In genomic region chr2:69931832-69932595, GRCh38 we compare ENCODE assay signal across 16 cellular contexts. TPM values are rescaled to one million over a fixed set of nuclear protein-coding genes. Genes with fewer than 3 reads are reported as not detected.
DNase-seq lines count a peak whose midpoint lies in the region; ATAC-seq and TF ChIP-seq lines count a peak whose summit lies in the region.
"Had no signal": no experiment of that assay in that cellular context is flagged by ENCODE, and none has a peak within 500 bp of the region (broad histone marks: within the 10 kb centered on the region; RNA-seq: fewer than 3 reads in every experiment).

No MANE protein-coding gene starts in this region.

- TF ChIP-seq CTCF in NB4 (IDR thresholded peaks at IDR 0.05; ENCODE audit: low read depth, low read length) (no peak), spleen (IDR thresholded peaks at IDR 0.05 in 8 of 11, conservative IDR thresholded peaks at IDR 0.05 in 3 of 11) (no peak)

- peaks cover 0 to 81% (median 31%) of the 10 kb centered on the region in 6 donors for H3K4me1 ChIP-seq in spleen
- H3K4me1 ChIP-seq: prostate gland had no signal

- ATAC-seq in GM18517 (IDR thresholded peaks at IDR 0.05; ENCODE audit: unreplicated experiment) (no peak), sciatic nerve (no peak), HG03097 (IDR thresholded peaks at IDR 0.05; ENCODE audit: low FRiP score, unreplicated experiment) (no peak)
- ATAC-seq: A549 had no signal

- H3K9me3 Mint-ChIP-seq in T-helper 1 cell treated with Interleukin-12 subunit alpha and Interleukin-12 subunit beta and Interleukin-4 antibody, amounts not matched to agents 30 μg/mL and 1 μg/mL, for 36 hours = no peaks in the 10 kb centered on the region
- no peaks in the 10 kb centered on the region for H3K9me3 Mint-ChIP-seq in dendritic cell treated with granulocyte-macrophage colony-stimulating factor and Interleukin-4, amounts not matched to agents 40 ng/mL and 50 ng/mL, for 4 days

- no peaks in the 10 kb centered on the region for H3K27me3 ChIP-seq in spleen (replicated peaks in 1 of 7)
- H3K27me3 ChIP-seq: SJSA1 had no signal

- H3K4me1 Mint-ChIP-seq in T-helper 1 cell treated with Interleukin-12 subunit alpha and Interleukin-12 subunit beta and Interleukin-4 antibody, amounts not matched to agents 30 μg/mL and 1 μg/mL, for 36 hours (ENCODE audit: low read depth) = peaks cover 45% of the 10 kb centered on the region
- peaks cover 75% of the 10 kb centered on the region for H3K4me1 Mint-ChIP-seq in dendritic cell treated with granulocyte-macrophage colony-stimulating factor and Interleukin-4, amounts not matched to agents 40 ng/mL and 50 ng/mL, for 4 days (ENCODE audit: low read depth)

- 74 to 88% (median 78%) methylated on average over 7 of the region's 7 CpGs for WGBS in spleen, 5 donors

- peak overlapping the region; percentile 15 for H3K4me3 Mint-ChIP-seq in T-helper 1 cell treated with Interleukin-12 subunit alpha and Interleukin-12 subunit beta and Interleukin-4 antibody, amounts not matched to agents 30 μg/mL and 1 μg/mL, for 36 hours
- peak overlapping the region; percentile 2 for H3K4me3 Mint-ChIP-seq in dendritic cell treated with granulocyte-macrophage colony-stimulating factor and Interleukin-4, amounts not matched to agents 40 ng/mL and 50 ng/mL, for 4 days

- TF ChIP-seq POLR2A in NB4 (IDR thresholded peaks at IDR 0.05; ENCODE audit: extremely low read depth, insufficient read length) (no peak), spleen (IDR thresholded peaks at IDR 0.05) (no peak)

- H3K36me3 ChIP-seq in spleen = peaks cover 0 to 87% (median 26%) of the 10 kb centered on the region in 6 donors

- H3K4me3 ChIP-seq in NB4 (ENCODE audit: low read depth, low read length) = no peak overlapping the region
- H3K4me3 ChIP-seq in spleen = peak overlapping the region in 1 of 8 donors; percentile 37
- H3K4me3 ChIP-seq: A549, prostate gland, SJSA1 had no signal

- H3K36me3 Mint-ChIP-seq in T-helper 1 cell treated with Interleukin-12 subunit alpha and Interleukin-12 subunit beta and Interleukin-4 antibody, amounts not matched to agents 30 μg/mL and 1 μg/mL, for 36 hours (ENCODE audit: low read depth) = peaks cover 56% of the 10 kb centered on the region
- H3K36me3 Mint-ChIP-seq in dendritic cell treated with granulocyte-macrophage colony-stimulating factor and Interleukin-4, amounts not matched to agents 40 ng/mL and 50 ng/mL, for 4 days (ENCODE audit: low read depth) = peaks cover 68% of the 10 kb centered on the region

- H3K27ac ChIP-seq in spleen = peak overlapping the region in 7 of 8 donors; percentile 10 to 85 (median 34)
- H3K27ac ChIP-seq: prostate gland, SJSA1 had no signal

- H3K9me3 ChIP-seq in spleen = no peaks in the 10 kb centered on the region
- H3K9me3 ChIP-seq: A549, prostate gland, SJSA1 had no signal

- intact Hi-C loops in dendritic cell treated with granulocyte-macrophage colony-stimulating factor and Interleukin-4, amounts not matched to agents 40 ng/mL and 50 ng/mL, for 4 days (cut with micrococcal nuclease) = no loop called here
- intact Hi-C loops in spleen (cut with DNase I; ENCODE audit: low total_unique reads) = no loop called here
- intact Hi-C loops in sciatic nerve (cut with DNase I) = no loop called here

- DNase-seq in T-helper 1 cell = no peak
- DNase-seq in NB4 (ENCODE audit: low read depth) = peak; percentile 52
- DNase-seq in spleen = no peak
- no peak for DNase-seq in sciatic nerve (ENCODE audit: low spot score)
- DNase-seq: activated CD4-positive, alpha-beta T cell treated with anti-CD3 and anti-CD28 coated beads for 4 hours; DMS53; mesendoderm; NCI-H510A; stimulated activated CD4-positive, alpha-beta T cell treated with anti-CD3 and anti-CD28 coated beads, Interleukin-4, amount 100 ng/mL, for 24 hours had no signal

- peak overlapping the region; percentile 64 for H3K27ac Mint-ChIP-seq in T-helper 1 cell treated with Interleukin-12 subunit alpha and Interleukin-12 subunit beta and Interleukin-4 antibody, amounts not matched to agents 30 μg/mL and 1 μg/mL, for 36 hours
- peak overlapping the region; percentile 90 for H3K27ac Mint-ChIP-seq in dendritic cell treated with granulocyte-macrophage colony-stimulating factor and Interleukin-4, amounts not matched to agents 40 ng/mL and 50 ng/mL, for 4 days

- no peaks in the 10 kb centered on the region for H3K27me3 Mint-ChIP-seq in T-helper 1 cell treated with Interleukin-12 subunit alpha and Interleukin-12 subunit beta and Interleukin-4 antibody, amounts not matched to agents 30 μg/mL and 1 μg/mL, for 36 hours (ENCODE audit: low read depth)
- H3K27me3 Mint-ChIP-seq in dendritic cell treated with granulocyte-macrophage colony-stimulating factor and Interleukin-4, amounts not matched to agents 40 ng/mL and 50 ng/mL, for 4 days = no peaks in the 10 kb centered on the region

RNA-seq across cellular contexts. Expression of gene MXD1, which starts 17.1 kb away (rescaled TPM):
- 100 to 1,000 TPM in 2 of 7 donors, 10 to 100 TPM in 5; 41.6 to 241 (median 90.3) TPM for total RNA-seq in spleen
- polyA plus RNA-seq in spleen = 1 to 10 TPM; 2.7 to 7.2 (median 4.2) TPM
- 25.3 TPM for total RNA-seq in sciatic nerve

RNA-seq across cellular contexts. Expression of gene ASPRV1, which starts 29.4 kb away (rescaled TPM):
- total RNA-seq in spleen (1 to 10 TPM; 2.7 to 5.3 (median 4.1) TPM), sciatic nerve (5.6 TPM)
- polyA plus RNA-seq in spleen = 1 to 10 TPM; 1.2 to 2.0 (median 1.9) TPM

RNA-seq across cellular contexts. Expression of gene SNRNP27, which starts 38.3 kb away (rescaled TPM):
- 10 to 100 TPM; 34.9 to 62.9 (median 43.3) TPM for total RNA-seq in spleen
- polyA plus RNA-seq in spleen = 10 to 100 TPM; 28.0 to 41.5 (median 39.8) TPM
- 46.9 TPM for total RNA-seq in sciatic nerve
